Comparison of ENCODE assay signal across 1 cellular context in genomic region chr1:30715216-30715615, GRCh38.
TF ChIP-seq lines count a peak whose summit lies in the region.

No MANE protein-coding gene starts in this region.

TF ChIP-seq in H1, 55 proteins besides CTCF, POLR2A, EP300 and RAD21:
- TF ChIP-seq KDM5A (IDR thresholded peaks at IDR 0.05; ENCODE audit: low read length), result no peak
- no peak for TF ChIP-seq SP1 (IDR thresholded peaks at IDR 0.05; ENCODE audit: low read depth, low read length)
- TF ChIP-seq FOSL1 (IDR thresholded peaks at IDR 0.05; ENCODE audit: insufficient read depth, low read depth, low read length), result no peak
- TF ChIP-seq TAF1 (IDR thresholded peaks at IDR 0.05; ENCODE audit: low read depth, low read length), result no peak
- TF ChIP-seq TEAD4 (IDR thresholded peaks at IDR 0.05; ENCODE audit: low read depth, low read length), result no peak
